ENCODE assay signal across 14 cellular contexts in the genomic region with DNA sequence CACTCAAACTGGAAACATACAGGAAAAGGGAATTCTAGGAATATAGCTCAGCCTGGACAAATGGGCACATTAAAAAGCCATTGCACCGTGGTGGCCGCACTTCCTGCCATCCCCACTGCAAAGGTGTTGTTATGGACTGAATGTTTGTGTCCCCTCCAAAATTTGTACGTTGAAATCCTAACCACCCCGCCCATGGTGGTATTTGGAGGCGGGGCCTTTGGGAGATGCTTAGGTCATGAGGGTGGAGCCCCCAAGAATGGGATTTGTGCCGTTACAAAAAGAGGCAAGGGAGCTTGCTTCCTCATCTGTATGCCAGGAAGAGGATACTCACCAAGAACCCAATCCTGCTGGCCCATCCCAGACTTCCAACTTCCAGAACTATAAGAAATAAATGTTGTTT. TPM values are rescaled to one million over a fixed set of nuclear protein-coding genes. Genes with fewer than 3 reads are reported as not detected.
DNase-seq lines count a peak whose midpoint lies in the region; ATAC-seq and TF ChIP-seq lines count a peak whose summit lies in the region.
"Had no signal": no experiment of that assay in that cellular context is flagged by ENCODE, and none has a peak within 500 bp of the region (broad histone marks: within the 10 kb centered on the region; RNA-seq: fewer than 3 reads in every experiment).

No MANE protein-coding gene starts in this region.

- peak overlapping the region; percentile 54 for H3K4me3 Mint-ChIP-seq in T-helper 2 cell treated with Interferon-gamma antibody and Interleukin-4, amounts not matched to agents 5 μg/mL and 100 μg/mL, for 36 hours
- H3K4me3 Mint-ChIP-seq in T-cell (peak overlapping the region in 2 of 3 donors; percentile 31 to 57), glutamatergic neuron (ENCODE audit: unreplicated experiment) (peak overlapping the region; percentile 49), progenitor cell of endocrine pancreas (ENCODE audit: low read depth) (peak overlapping the region; percentile 60)

- peaks cover 3% of the 10 kb centered on the region for H3K36me3 Mint-ChIP-seq in T-helper 2 cell treated with Interferon-gamma antibody and Interleukin-4, amounts not matched to agents 5 μg/mL and 100 μg/mL, for 36 hours (ENCODE audit: low read depth)
- H3K36me3 Mint-ChIP-seq in T-cell (peaks cover 3% of the 10 kb centered on the region), glutamatergic neuron (ENCODE audit: unreplicated experiment) (no peaks in the 10 kb centered on the region), progenitor cell of endocrine pancreas (ENCODE audit: insufficient read depth) (no peaks in the 10 kb centered on the region)

- H3K4me1 Mint-ChIP-seq in T-helper 2 cell treated with Interferon-gamma antibody and Interleukin-4, amounts not matched to agents 5 μg/mL and 100 μg/mL, for 36 hours (ENCODE audit: low read depth): peaks cover 7% of the 10 kb centered on the region
- H3K4me1 Mint-ChIP-seq in T-cell (peaks cover 4 to 10% (median 5%) of the 10 kb centered on the region in 3 donors), glutamatergic neuron (ENCODE audit: low read depth, unreplicated experiment) (peaks cover 13% of the 10 kb centered on the region), progenitor cell of endocrine pancreas (ENCODE audit: low read depth) (peaks cover 13% of the 10 kb centered on the region)

- no peak for ATAC-seq in T-cell (replicated peaks in 1 of 4)
- ATAC-seq: PC-3 had no signal

- TF ChIP-seq CTCF in glutamatergic neuron (IDR thresholded peaks at IDR 0.05; ENCODE audit: partially characterized antibody, unreplicated experiment): no peak
- TF ChIP-seq CTCF in progenitor cell of endocrine pancreas (IDR thresholded peaks at IDR 0.05; ENCODE audit: unreplicated experiment): no peak

- no peak overlapping the region for H3K27ac Mint-ChIP-seq in T-helper 2 cell treated with Interferon-gamma antibody and Interleukin-4, amounts not matched to agents 5 μg/mL and 100 μg/mL, for 36 hours
- H3K27ac Mint-ChIP-seq in T-cell: no peak overlapping the region
- no peak overlapping the region for H3K27ac Mint-ChIP-seq in glutamatergic neuron (ENCODE audit: unreplicated experiment)
- H3K27ac Mint-ChIP-seq in progenitor cell of endocrine pancreas: peak overlapping the region; percentile 29
- H3K27ac Mint-ChIP-seq: CD14-positive monocyte had no signal

- CTCF ChIA-PET in T-cell (lab: Charles Lee): interaction anchor here in 1 of 2 donors (0.6 kb wide), 1 partner anchor 44 kb away, joined by 6 read pairs; no protein-coding TSS in a partner anchor

- H3K27me3 Mint-ChIP-seq in T-helper 2 cell treated with Interferon-gamma antibody and Interleukin-4, amounts not matched to agents 5 μg/mL and 100 μg/mL, for 36 hours (ENCODE audit: low read depth): peaks cover 46% of the 10 kb centered on the region
- H3K27me3 Mint-ChIP-seq in T-cell (peaks cover 24 to 32% of the 10 kb centered on the region in 2 donors), glutamatergic neuron (ENCODE audit: unreplicated experiment) (peaks cover 12% of the 10 kb centered on the region), progenitor cell of endocrine pancreas (peaks cover 9% of the 10 kb centered on the region)

- no peak for DNase-seq in T-helper 2 cell treated with Interferon-gamma antibody and Interleukin-4, amounts not matched to agents 5 μg/mL and 100 μg/mL, for 36 hours (ENCODE audit: low spot score)
- DNase-seq in T-helper 2 cell (no peak), T-cell (no peak), glutamatergic neuron (no peak), progenitor cell of endocrine pancreas (ENCODE audit: low spot score, unreplicated experiment) (no peak), SIG-M5 (lab: John Stamatoyannopoulos, UW) (no peak), COLO829 (ENCODE audit: low spot score) (no peak)
- no peak for DNase-seq in stimulated activated CD4-positive, alpha-beta T cell treated with anti-CD3 and anti-CD28 coated beads, Interleukin-4, amount 100 ng/mL, for 1 hour
- DNase-seq: foreskin melanocyte, NCI-H2081 treated with DMSO at 0.1 percent for 48 hours, NCI-H526, PC-3, sigmoid colon had no signal

- POLR2A ChIA-PET in T-cell (lab: Charles Lee): interaction anchor here in 1 of 2 donors (0.6 kb wide), 1 partner anchor 44 kb away, joined by 4 read pairs; a partner anchor contains a TSS

- H3K9me3 Mint-ChIP-seq in T-helper 2 cell treated with Interferon-gamma antibody and Interleukin-4, amounts not matched to agents 5 μg/mL and 100 μg/mL, for 36 hours: no peaks in the 10 kb centered on the region
- H3K9me3 Mint-ChIP-seq in T-cell (no peaks in the 10 kb centered on the region), glutamatergic neuron (ENCODE audit: unreplicated experiment) (peaks cover 6% of the 10 kb centered on the region), progenitor cell of endocrine pancreas (ENCODE audit: low read depth) (no peaks in the 10 kb centered on the region)

RNA-seq across cellular contexts. Expression of a gene that starts 1.1 kb away (rescaled TPM):
- 1 to 10 TPM in 2 of 5 donors, under 1 TPM in 3; 0.19 to 1.2 (median 0.80) TPM for total RNA-seq in T-cell
- total RNA-seq in glutamatergic neuron (ENCODE audit: unreplicated experiment): 2.2 TPM
- 10.0 and 13.6 TPM in 2 replicates for total RNA-seq in progenitor cell of endocrine pancreas

RNA-seq across cellular contexts. Expression of a gene that starts 44.7 kb away (rescaled TPM):
- 100 to 1,000 TPM; 146 to 185 (median 167) TPM for total RNA-seq in T-cell
- total RNA-seq in glutamatergic neuron (ENCODE audit: unreplicated experiment): 245 TPM
- total RNA-seq in progenitor cell of endocrine pancreas: 230 and 239 TPM in 2 replicates

RNA-seq across cellular contexts. Expression of a gene that starts 58.8 kb away (rescaled TPM):
- total RNA-seq in T-cell (100 to 1,000 TPM in 3 of 5 donors, 10 to 100 TPM in 2; 63.3 to 111 (median 105) TPM), glutamatergic neuron (ENCODE audit: unreplicated experiment) (284 TPM), progenitor cell of endocrine pancreas (223 and 241 TPM in 2 replicates)

RNA-seq across cellular contexts. Expression of a gene that starts 59.2 kb away (rescaled TPM):
- 10 to 100 TPM in 4 of 5 donors, 1 to 10 TPM in 1; 7.7 to 14.9 (median 13.4) TPM for total RNA-seq in T-cell
- 17.8 TPM for total RNA-seq in glutamatergic neuron (ENCODE audit: unreplicated experiment)
- 28.3 and 30.3 TPM in 2 replicates for total RNA-seq in progenitor cell of endocrine pancreas
